Comparison of ENCODE assay signal across 17 cellular contexts in the genomic region with DNA sequence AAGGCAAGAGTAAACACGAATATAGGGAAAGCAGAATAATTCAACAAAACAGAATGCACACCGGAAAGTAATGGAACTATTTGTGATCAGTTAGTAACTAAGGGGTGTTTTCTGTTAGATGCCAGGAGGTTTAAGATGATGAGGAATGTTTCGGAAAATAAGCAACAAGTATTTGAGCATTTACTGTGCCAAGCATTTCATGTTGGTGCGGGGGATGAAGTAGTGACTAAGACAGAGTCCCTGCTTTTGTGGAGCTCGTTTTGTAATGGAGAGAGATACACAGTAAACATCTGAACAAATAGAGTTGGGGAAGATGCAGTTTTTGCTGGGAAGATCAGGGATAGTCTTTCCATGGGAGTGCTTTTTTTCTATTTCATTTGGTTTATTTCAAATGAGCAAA.
DNase-seq lines count a peak whose midpoint lies in the region; TF ChIP-seq lines count a peak whose summit lies in the region.
"Had no signal": no experiment of that assay in that cellular context is flagged by ENCODE, and none has a peak within 500 bp of the region (broad histone marks: within the 10 kb centered on the region; RNA-seq: fewer than 3 reads in every experiment).

No MANE protein-coding gene starts in this region.

- H3K9ac ChIP-seq in mesenchymal stem cell (ENCODE audit: low read length) = peak overlapping the region; percentile 38

- no peak for TF ChIP-seq CTCF in A673 (conservative IDR thresholded peaks at IDR 0.05; ENCODE audit: low read depth, low read length)

- peak overlapping the region; percentile 7 for H3K27ac ChIP-seq in A673 (ENCODE audit: low read depth, low read length, poor library complexity, severe bottlenecking)
- no peak overlapping the region for H3K27ac ChIP-seq in mesenchymal stem cell (ENCODE audit: low read length, poor library complexity, severe bottlenecking)
- H3K27ac ChIP-seq: hepatocyte, left ventricle myocardium inferior, thyroid gland had no signal

- WGBS in mesenchymal stem cell = 88% methylated on average over 5 of the region's 5 CpGs

- H2AFZ ChIP-seq in mesenchymal stem cell (ENCODE audit: low read depth, low read length) = no peak overlapping the region
- H2AFZ ChIP-seq: hepatocyte had no signal

- CTCF ChIA-PET in A673 (lab: Charles Lee) = no interaction called here

- H2BK12ac ChIP-seq in mesenchymal stem cell (ENCODE audit: low read length in 2 of 2) = no peak overlapping the region

- BruUV-seq in A673 (replicated peaks; lab: Mats Ljungman, UMichigan) = no TSS peak

- H3K18ac ChIP-seq in mesenchymal stem cell (ENCODE audit: low read depth in 1 of 2, low read length in 2 of 2) = no peak overlapping the region

- intact Hi-C loops in A673 (cut with micrococcal nuclease; ENCODE audit: unreplicated experiment) = no loop called here

- H3K36me3 ChIP-seq in A673 (ENCODE audit: insufficient read depth, low read length, poor library complexity, severe bottlenecking) (no peaks in the 10 kb centered on the region), mesenchymal stem cell (ENCODE audit: control insufficient read depth in 1 of 2, insufficient read depth in 2 of 2, low read depth in 1 of 2, low read length in 2 of 2) (peaks cover 0 to 8% of the 10 kb centered on the region in 2 experiments)
- H3K36me3 ChIP-seq: left ventricle myocardium inferior, thyroid gland had no signal

- no peak overlapping the region for H2AK5ac ChIP-seq in mesenchymal stem cell (ENCODE audit: low read length, severe bottlenecking)

- POLR2A ChIA-PET in A673 (lab: Charles Lee; ENCODE audit: low non-redundant PET) = no interaction called here

- H4K91ac ChIP-seq in mesenchymal stem cell (ENCODE audit: low read length) = no peak overlapping the region

- no peak overlapping the region for H3K4ac ChIP-seq in mesenchymal stem cell (ENCODE audit: low read depth in 1 of 2, low read length in 2 of 2)

- no peak overlapping the region for H2BK120ac ChIP-seq in mesenchymal stem cell (ENCODE audit: low read depth, low read length)

- no peak overlapping the region for H3K23ac ChIP-seq in mesenchymal stem cell (ENCODE audit: low read length in 2 of 2)

- DNase-seq in A673 (ENCODE audit: low spot score) = no peak
- DNase-seq in EH (ENCODE audit: low read depth) = peak; percentile 62
- DNase-seq in astrocyte of the hippocampus (ENCODE audit: low read depth, low spot score) = peak; percentile 69
- DNase-seq in mesenchymal stem cell = peak; percentile 41
- DNase-seq in OCI-M2 (lab: John Stamatoyannopoulos, UW; ENCODE audit: unreplicated experiment) = no peak
- no peak for DNase-seq in HT-29 (ENCODE audit: low spot score)
- no peak for DNase-seq in T1000 (lab: John Stamatoyannopoulos, UW)
- DNase-seq in stimulated activated CD8-positive, alpha-beta memory T cell treated with anti-CD3 and anti-CD28 coated beads, Interleukin-4, amount 100 ng/mL, for 48 hours = no peak
- DNase-seq: activated CD8-positive, alpha-beta memory T cell treated with anti-CD3 and anti-CD28 coated beads, Interleukin-2, amount 50 U/mL, for 48 hours; cerebellar nuclear complex; left ventricle myocardium inferior; naive B cell; NCI-H2029; NCI-H526 treated with DMSO at 0.1 percent for 48 hours; stimulated activated CD4-positive, alpha-beta T cell treated with anti-CD3 and anti-CD28 coated beads, Interleukin-1b, Interleukin-23, amount 100 ng/mL, for 48 hours; thyroid gland had no signal

- peaks cover 12% of the 10 kb centered on the region for H3K79me1 ChIP-seq in mesenchymal stem cell (replicated peaks; ENCODE audit: low read length, poor library complexity, severe bottlenecking)

- no peak overlapping the region for H2BK15ac ChIP-seq in mesenchymal stem cell (ENCODE audit: low read depth, poor library complexity, severe bottlenecking)

- no peak overlapping the region for H2BK5ac ChIP-seq in mesenchymal stem cell (ENCODE audit: low read depth, low read length, poor library complexity, severe bottlenecking)

- H4K8ac ChIP-seq in mesenchymal stem cell (ENCODE audit: low read length) = no peak overlapping the region

- H3K9me3 ChIP-seq in A673 (ENCODE audit: low read depth, low read length, poor library complexity, severe bottlenecking) (no peaks in the 10 kb centered on the region), mesenchymal stem cell (ENCODE audit: control insufficient read depth, low read length) (no peaks in the 10 kb centered on the region)
- H3K9me3 ChIP-seq: left ventricle myocardium inferior, thyroid gland had no signal

- H3K4me1 ChIP-seq in A673 (ENCODE audit: insufficient read depth, low read length, poor library complexity, severe bottlenecking) = peaks cover 30% of the 10 kb centered on the region
- H3K4me1 ChIP-seq in mesenchymal stem cell (ENCODE audit: control insufficient read depth, insufficient read depth, low read depth, low read length) = peaks cover 2% of the 10 kb centered on the region

- H3K27me3 ChIP-seq in A673 (replicated peaks; ENCODE audit: insufficient read depth, low read depth, low read length, poor library complexity) (no peaks in the 10 kb centered on the region), mesenchymal stem cell (ENCODE audit: control insufficient read depth in 1 of 2, insufficient read depth in 1 of 2, low read length in 2 of 2) (no peaks in the 10 kb centered on the region)
- H3K27me3 ChIP-seq: hepatocyte, thyroid gland had no signal

- H3K4me3 ChIP-seq in A673 (ENCODE audit: low read depth, low read length, poor library complexity, severe bottlenecking) (no peak overlapping the region), mesenchymal stem cell (ENCODE audit: insufficient read depth in 1 of 2, low read depth in 1 of 2, low read length in 2 of 2) (no peak overlapping the region)
- H3K4me3 ChIP-seq: hepatocyte, left ventricle myocardium inferior, thyroid gland had no signal

- H3K14ac ChIP-seq in mesenchymal stem cell (ENCODE audit: low read length in 2 of 2) = no peak overlapping the region

- no peak overlapping the region for H3K4me2 ChIP-seq in mesenchymal stem cell (ENCODE audit: low read length, poor library complexity, severe bottlenecking)
- H3K4me2 ChIP-seq: hepatocyte had no signal

Comparison
In these comparisons a context has a peak if more than half of its experiments do, and no peak if none do; other contexts are left out.
1. DNase-seq: peak in EH (single experiment), astrocyte of the hippocampus (single experiment) and mesenchymal stem cell (single experiment); none in A673 (single experiment), OCI-M2 (single experiment), HT-29 (single experiment), T1000 (single experiment) and stimulated activated CD8-positive, alpha-beta memory T cell treated with anti-CD3 and anti-CD28 coated beads, Interleukin-4, amount 100 ng/mL, for 48 hours (single experiment).